In the genomic region with DNA sequence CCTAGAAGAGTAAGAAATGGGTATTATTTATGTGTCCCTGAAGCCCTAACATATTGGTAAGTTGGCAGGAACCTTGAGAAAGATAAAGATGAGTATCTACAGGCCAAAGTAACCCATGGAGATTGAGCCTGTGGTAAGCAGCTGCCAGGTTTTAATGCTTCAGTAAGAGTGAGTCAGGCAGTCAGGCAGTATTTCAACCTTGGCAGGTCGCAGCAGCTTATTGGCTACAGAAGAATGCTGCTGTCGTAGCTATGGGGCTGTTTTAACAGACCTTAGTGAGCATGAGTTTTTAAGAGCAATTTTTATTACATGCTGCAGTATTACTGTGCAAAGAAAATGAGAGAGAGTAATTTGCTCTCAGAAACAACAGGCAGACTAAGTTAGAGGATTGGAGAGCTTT, we compare ENCODE assay signal across 18 cellular contexts. TPM values are rescaled to one million over a fixed set of nuclear protein-coding genes. Genes with fewer than 3 reads are reported as not detected.
A peak's percentile ranks its signal among the peaks of the same experiment; 100 is the strongest.
DNase-seq lines count a peak whose midpoint lies in the region; ATAC-seq and TF ChIP-seq lines count a peak whose summit lies in the region.
"Had no signal": no experiment of that assay in that cellular context is flagged by ENCODE, and none has a peak within 500 bp of the region (broad histone marks: within the 10 kb centered on the region; RNA-seq: fewer than 3 reads in every experiment).

No MANE protein-coding gene starts in this region.

- H3K4me3 ChIP-seq in AG09309 (ENCODE audit: control insufficient read depth, low read depth, low read length), result no peak overlapping the region
- no peak overlapping the region for H3K4me3 ChIP-seq in WERI-Rb-1 (ENCODE audit: low read depth, low read length)
- H3K4me3 ChIP-seq: dorsolateral prefrontal cortex, heart right ventricle, lower lobe of right lung had no signal

- H3K27me3 ChIP-seq in WERI-Rb-1 (ENCODE audit: insufficient read depth, low read depth, severe bottlenecking), result no peaks in the 10 kb centered on the region
- H3K27me3 ChIP-seq: dorsolateral prefrontal cortex had no signal

- no peaks in the 10 kb centered on the region for H3K9me3 ChIP-seq in WERI-Rb-1 (ENCODE audit: severe bottlenecking)
- H3K9me3 ChIP-seq: lower lobe of right lung had no signal

- H3K27ac ChIP-seq in WERI-Rb-1, result no peak overlapping the region
- H3K27ac ChIP-seq: dorsolateral prefrontal cortex, heart right ventricle, lower lobe of right lung had no signal

- H3K36me3 ChIP-seq in WERI-Rb-1, result no peaks in the 10 kb centered on the region
- H3K36me3 ChIP-seq: heart right ventricle, lower lobe of right lung had no signal

- no peak for ATAC-seq in left ventricle myocardium superior
- ATAC-seq in GM18870 (IDR thresholded peaks at IDR 0.05; ENCODE audit: unreplicated experiment), result no peak
- no peak for ATAC-seq in GM18861 (IDR thresholded peaks at IDR 0.05; ENCODE audit: unreplicated experiment)
- ATAC-seq in GM19452 (IDR thresholded peaks at IDR 0.05; ENCODE audit: unreplicated experiment), result no peak
- ATAC-seq: heart right ventricle, lower lobe of right lung, WTC11 had no signal

- no peak for TF ChIP-seq CTCF in AG09309 (IDR thresholded peaks at IDR 0.05; ENCODE audit: control insufficient read depth, insufficient read depth, low read depth, low read length, missing control alignments)
- no peak for TF ChIP-seq CTCF in WERI-Rb-1 (IDR thresholded peaks at IDR 0.05; ENCODE audit: low read depth, low read length)

- peak; percentile 20 for DNase-seq in AG09309 (ENCODE audit: low read depth)
- peak; percentile 8 for DNase-seq in HS-5 (ENCODE audit: low read depth)
- peak; percentile 64 for DNase-seq in WERI-Rb-1
- peak; percentile 59 for DNase-seq in iris pigment epithelial cell (ENCODE audit: low read depth)
- no peak for DNase-seq in left ventricle myocardium superior
- DNase-seq: activated CD8-positive, alpha-beta memory T cell treated with anti-CD3 and anti-CD28 coated beads, Interleukin-2, amount 50 U/mL, for 4 hours; activated naive CD8-positive, alpha-beta T cell treated with anti-CD3 and anti-CD28 coated beads, Interleukin-2, amount 10 ng/mL, durations not matched to agents 7 days and 5 days; dorsolateral prefrontal cortex; GDM1; heart right ventricle; lower lobe of right lung; NCI-H510A treated with DMSO at 0.1 percent for 48 hours; stimulated activated CD4-positive, alpha-beta T cell treated with anti-CD3 and anti-CD28 coated beads, Interleukin-1b, Interleukin-23, amount 100 ng/mL, for 48 hours had no signal

- intact Hi-C loops in left ventricle myocardium superior (cut with micrococcal nuclease), result no loop called here

RNA-seq across cellular contexts. Expression of a gene that starts 10.3 kb away (rescaled TPM):
- total RNA-seq in left ventricle myocardium superior, result 0.42 TPM
- total RNA-seq: activated naive CD8-positive, alpha-beta T cell treated with anti-CD3 and anti-CD28 coated beads, Interleukin-2, amount 10 ng/mL, durations not matched to agents 7 days and 5 days; lower lobe of right lung; omental fat pad had no signal
